Comparison of ENCODE assay signal across 9 cellular contexts in genomic region chr22:41300661-41301060, GRCh38. TPM values are rescaled to one million over a fixed set of nuclear protein-coding genes. Genes with fewer than 3 reads are reported as not detected.
DNase-seq lines count a peak whose midpoint lies in the region; ATAC-seq, FAIRE-seq and TF ChIP-seq lines count a peak whose summit lies in the region.
"Had no signal": no experiment of that assay in that cellular context is flagged by ENCODE, and none has a peak within 500 bp of the region (broad histone marks: within the 10 kb centered on the region; RNA-seq: fewer than 3 reads in every experiment).

No MANE protein-coding gene starts in this region.

- H4K20me1 ChIP-seq in astrocyte (ENCODE audit: insufficient read depth, low read length), result peaks cover 17% of the 10 kb centered on the region
- no peaks in the 10 kb centered on the region; the same call in 1 of the 2 replicates for H4K20me1 ChIP-seq in HepG2 (ENCODE audit: insufficient read depth, low read length)

- no peaks in the 10 kb centered on the region for H3K36me3 ChIP-seq in astrocyte (ENCODE audit: insufficient read depth, low read length)
- 0 out of 5 replicates have a peak, but pooled peaks cover 0 to 6% of the 10 kb centered on the region in 2 experiments for H3K36me3 ChIP-seq in HepG2 (replicated peaks in 1 of 2; ENCODE audit: control insufficient read depth in 1 of 2, insufficient read depth in 2 of 2, low read length in 2 of 2)
- peaks cover 4% of the 10 kb centered on the region for H3K36me3 ChIP-seq in thymus (ENCODE audit: control insufficient read depth, insufficient read depth)

- H3K27ac Mint-ChIP-seq in activated T-cell treated with anti-CD3 and anti-CD28 coated beads, Interleukin-2, amount 50 U/mL, for 72 hours, result peak overlapping the region; percentile 74
- peak overlapping the region; percentile 69 for H3K27ac Mint-ChIP-seq in astrocyte (ENCODE audit: unreplicated experiment)

- H3K9me3 ChIP-seq in astrocyte (ENCODE audit: insufficient read depth, low read depth, low read length) (no peaks in the 10 kb centered on the region), HepG2 (ENCODE audit: low read length) (no peaks in the 10 kb centered on the region), thymus (ENCODE audit: control insufficient read depth) (no peaks in the 10 kb centered on the region)

- H3K9me3 Mint-ChIP-seq in activated T-cell treated with anti-CD3 and anti-CD28 coated beads, Interleukin-2, amount 50 U/mL, for 72 hours, result no peaks in the 10 kb centered on the region
- no peaks in the 10 kb centered on the region for H3K9me3 Mint-ChIP-seq in astrocyte (ENCODE audit: unreplicated experiment)

- TF ChIP-seq POLR2A in HepG2 (IDR thresholded peaks at IDR 0.05; ENCODE audit: insufficient read depth in 1 of 2, low read depth in 2 of 2, low read length in 2 of 2), result no peak

- in situ Hi-C loops in HepG2 (cut with HindIII; ENCODE audit: extremely low pct_ligation_motif_present, low pct_unique_long_range_greater_than_20kb), result no loop called here

- H3K27me3 ChIP-seq in astrocyte (ENCODE audit: insufficient read depth, low read length), result no peaks in the 10 kb centered on the region
- H3K27me3 ChIP-seq in HepG2 (ENCODE audit: control insufficient read depth in 1 of 2, insufficient read depth in 2 of 2, low read length in 2 of 2), result no peaks in the 10 kb centered on the region
- H3K27me3 ChIP-seq in thymus (ENCODE audit: control insufficient read depth, insufficient read depth), result no peaks in the 10 kb centered on the region

- no peak for TF ChIP-seq RAD21 in HepG2 (CRISPR knock-in tag; IDR thresholded peaks at IDR 0.05)

- TF ChIP-seq CTCF in astrocyte (IDR thresholded peaks at IDR 0.05; ENCODE audit: insufficient read depth, low read depth, low read length), result no peak
- TF ChIP-seq CTCF in HepG2 (CRISPR knock-in tag; IDR thresholded peaks at IDR 0.05), result no peak

- DNase-seq in activated T-cell treated with anti-CD3 and anti-CD28 coated beads, Interleukin-2, amount 50 U/mL, for 72 hours, result no peak
- no peak for DNase-seq in activated T-cell treated with anti-CD3 and anti-CD28 coated beads, Interleukin-2, amount 50 U/mL, for 1 hour
- no peak for DNase-seq in astrocyte (ENCODE audit: low read depth)
- DNase-seq in HepG2 (ENCODE audit: low spot score), result no peak
- no peak for DNase-seq in left lobe of liver (ENCODE audit: low spot score)
- DNase-seq in activated CD4-positive, alpha-beta T cell treated with anti-CD3 and anti-CD28 coated beads, Interleukin-2, amount 50 U/mL, for 1 hour, result no peak

- H3K27me3 Mint-ChIP-seq in activated T-cell treated with anti-CD3 and anti-CD28 coated beads, Interleukin-2, amount 50 U/mL, for 72 hours (ENCODE audit: low read depth), result no peaks in the 10 kb centered on the region
- no peaks in the 10 kb centered on the region for H3K27me3 Mint-ChIP-seq in astrocyte (ENCODE audit: low read depth, unreplicated experiment)

- H3K9ac ChIP-seq in astrocyte (ENCODE audit: low read length), result peak overlapping the region; percentile 97
- peak overlapping the region; percentile 93; the same call in 1 of the 2 replicates for H3K9ac ChIP-seq in HepG2 (ENCODE audit: insufficient read depth, low read depth, low read length)

- peaks cover 0 to 1% of the 10 kb centered on the region in 2 donors for H3K36me3 Mint-ChIP-seq in activated T-cell treated with anti-CD3 and anti-CD28 coated beads, Interleukin-2, amount 50 U/mL, for 72 hours (ENCODE audit: insufficient read depth in 2 of 2)
- peaks cover 4% of the 10 kb centered on the region for H3K36me3 Mint-ChIP-seq in astrocyte (ENCODE audit: low read depth, unreplicated experiment)

- peak overlapping the region; percentile 30 for H2AFZ ChIP-seq in astrocyte (ENCODE audit: low read depth, low read length)
- H2AFZ ChIP-seq in HepG2 (ENCODE audit: low read length), result peak overlapping the region; percentile 65

- H3K4me1 Mint-ChIP-seq in activated T-cell treated with anti-CD3 and anti-CD28 coated beads, Interleukin-2, amount 50 U/mL, for 72 hours (ENCODE audit: low read depth), result peaks cover 34% of the 10 kb centered on the region
- H3K4me1 Mint-ChIP-seq in astrocyte (ENCODE audit: low read depth, unreplicated experiment), result peaks cover 17% of the 10 kb centered on the region

- TF ChIP-seq EP300 in HepG2 (IDR thresholded peaks at IDR 0.05; ENCODE audit: low read depth in 2 of 2, low read length in 2 of 2) (no peak), HepG2 (CRISPR knock-in tag; IDR thresholded peaks at IDR 0.05; ENCODE audit: borderline replicate concordance) (no peak)

- H3K27ac ChIP-seq in astrocyte (ENCODE audit: low read depth, low read length) (no peak overlapping the region), HepG2 (ENCODE audit: extremely low read length, insufficient read depth, low read length) (no peak overlapping the region), thymus (ENCODE audit: low read depth) (peak overlapping the region; percentile 42)

- H3K4me3 ChIP-seq in astrocyte (ENCODE audit: insufficient read depth, low read depth, low read length), result peak overlapping the region; percentile 86
- peak overlapping the region; percentile 88 to 98 (median 93) for H3K4me3 ChIP-seq in HepG2 (replicated peaks in 1 of 3; ENCODE audit: insufficient read depth in 1 of 3, low read depth in 2 of 3, low read length in 3 of 3)
- peak overlapping the region; percentile 97 for H3K4me3 ChIP-seq in thymus (ENCODE audit: low read length)

- BruUV-seq in HepG2 (replicated peaks; lab: Mats Ljungman, UMichigan), result no TSS peak

- H3K4me2 ChIP-seq in astrocyte (ENCODE audit: low read length), result peak overlapping the region; percentile 87
- peak overlapping the region; percentile 93 for H3K4me2 ChIP-seq in HepG2 (ENCODE audit: low read depth, low read length)

- H3K79me2 ChIP-seq in astrocyte (ENCODE audit: insufficient read depth, low read length), result peaks cover 51% of the 10 kb centered on the region
- H3K79me2 ChIP-seq in HepG2 (ENCODE audit: insufficient read depth, low read length), result peaks cover 41% of the 10 kb centered on the region

- no peak for FAIRE-seq in astrocyte (lab: Jason Lieb, UNC)
- FAIRE-seq in HepG2 (lab: Jason Lieb, UNC), result no peak
- FAIRE-seq: frontal cortex had no signal

- peaks cover 17% of the 10 kb centered on the region for H3K4me1 ChIP-seq in astrocyte (ENCODE audit: insufficient read depth, low read length)
- H3K4me1 ChIP-seq in HepG2 (ENCODE audit: insufficient read depth, low read length), result peaks cover 55% of the 10 kb centered on the region
- peaks cover 12% of the 10 kb centered on the region for H3K4me1 ChIP-seq in thymus (ENCODE audit: control insufficient read depth, insufficient read depth, low read length)

- no peak for ATAC-seq in activated T-cell treated with anti-CD3 and anti-CD28 coated beads, Interleukin-2, amount 50 U/mL, for 72 hours (replicated peaks in 1 of 2)
- no peak for ATAC-seq in HepG2
- ATAC-seq in left lobe of liver, result no peak
- no peak for ATAC-seq in HG02798 (IDR thresholded peaks at IDR 0.05; ENCODE audit: poor library complexity, unreplicated experiment)

- H3K4me3 Mint-ChIP-seq in activated T-cell treated with anti-CD3 and anti-CD28 coated beads, Interleukin-2, amount 50 U/mL, for 72 hours, result peak overlapping the region; percentile 77 to 80
- H3K4me3 Mint-ChIP-seq in astrocyte (ENCODE audit: unreplicated experiment), result peak overlapping the region; percentile 85

- CTCF ChIA-PET in HepG2 (lab: Yijun Ruan, JAX; ENCODE audit: low intra/inter-chr PET ratio, low total read pairs), result no interaction called here

- WGBS in HepG2 (ENCODE audit: low lambda C conversion rate), result 65% methylated on average over 7 of the region's 7 CpGs
- WGBS in thymus, result 66% methylated on average over 7 of the region's 7 CpGs

- intact Hi-C loops in HepG2 (cut with micrococcal nuclease; ENCODE audit: unreplicated experiment), result loop anchor here (1.0 to 10.0 kb wide), 2 partner anchors 14 to 64 kb away; partner anchors contain the start of gene RANGAP1

- POLR2A ChIA-PET in HepG2 (lab: Yijun Ruan, JAX), result interaction anchor here (3.6 to 6.7 kb wide), 2 partner anchors 14 to 80 kb away, joined by 21 to 47 read pairs; partner anchors contain the start of genes RANGAP1 and TEF

RNA-seq across cellular contexts. Expression of gene ZC3H7B, which starts 0.7 kb away (rescaled TPM):
- total RNA-seq in activated T-cell treated with anti-CD3 and anti-CD28 coated beads, Interleukin-2, amount 50 U/mL, for 72 hours, result 10 to 100 TPM; 46.1 to 52.4 TPM
- 66.6 and 66.7 TPM in 2 replicates for total RNA-seq in astrocyte
- 30.6 and 37.2 TPM in 2 replicates for total RNA-seq in HepG2 (2016; rRNA removed; fragmentation: Illumina TruSeq; extraction: Trizol)
- total RNA-seq in HepG2 (2016; cell fraction: cytosol; rRNA removed; fragmentation: Illumina TruSeq; extraction: Trizol; ENCODE audit: low read depth), result 3.6 and 4.3 TPM in 2 replicates
- 25.9 and 37.4 TPM in 2 replicates for total RNA-seq in HepG2 (2016; cell fraction: insoluble cytoplasmic fraction; rRNA removed; fragmentation: Illumina TruSeq; extraction: Trizol)
- 19.5 and 20.9 TPM in 2 replicates for total RNA-seq in HepG2 (2016; cell fraction: membrane; rRNA removed; fragmentation: Illumina TruSeq; extraction: Trizol)
- total RNA-seq in HepG2 (2016; cell fraction: nucleus; rRNA removed; fragmentation: Illumina TruSeq; extraction: Trizol), result 24.4 and 29.2 TPM in 2 replicates
- 26.4 and 36.2 TPM in 2 replicates for polyA plus RNA-seq in HepG2 (2011; rRNA removed)
- polyA plus RNA-seq in HepG2 (2011; cell fraction: cytosol; rRNA removed), result 17.5 and 23.0 TPM in 2 replicates
- polyA plus RNA-seq in HepG2 (2011; cell fraction: nucleus; rRNA removed), result 61.9 and 71.8 TPM in 2 replicates
- polyA plus RNA-seq in HepG2 (2012), result 29.1 and 32.8 TPM in 2 replicates
- polyA plus RNA-seq in HepG2 (2016; cell fraction: cytosol; fragmentation: Illumina TruSeq; extraction: Trizol; ENCODE audit: low read depth), result 2.2 and 2.6 TPM in 2 replicates
- 29.8 and 37.7 TPM in 2 replicates for polyA plus RNA-seq in HepG2 (2016; cell fraction: insoluble cytoplasmic fraction; fragmentation: Illumina TruSeq; extraction: Trizol; ENCODE audit: low read depth)
- 11.2 and 13.2 TPM in 2 replicates for polyA plus RNA-seq in HepG2 (2016; cell fraction: membrane; fragmentation: Illumina TruSeq; extraction: Trizol; ENCODE audit: low read depth)
- 57.8 and 58.1 TPM in 2 replicates for polyA plus RNA-seq in HepG2 (2016; cell fraction: nucleus; fragmentation: Illumina TruSeq; extraction: Trizol; ENCODE audit: insufficient read depth, low read depth)
- 22.0 and 41.9 TPM in 2 replicates for polyA minus RNA-seq in HepG2 (2011; rRNA and poly(A)+ RNA removed; ENCODE audit: low replicate concordance)
- 19.4 and 19.8 TPM in 2 replicates for polyA minus RNA-seq in HepG2 (2011; cell fraction: cytosol; rRNA and poly(A)+ RNA removed)
- 14.5 and 18.0 TPM in 2 replicates for polyA minus RNA-seq in HepG2 (2011; cell fraction: nucleus; rRNA and poly(A)+ RNA removed)
- polyA plus RNA-seq in thymus, result 29.8 TPM
- total RNA-seq in left lobe of liver, result 53.8 TPM

RNA-seq across cellular contexts. Expression of gene RANGAP1, which starts 14.7 kb away (rescaled TPM):
- 100 to 1,000 TPM; 162 to 217 TPM for total RNA-seq in activated T-cell treated with anti-CD3 and anti-CD28 coated beads, Interleukin-2, amount 50 U/mL, for 72 hours
- total RNA-seq in astrocyte (68.4 and 77.8 TPM in 2 replicates), HepG2 (2016; rRNA removed; fragmentation: Illumina TruSeq; extraction: Trizol) (71.7 and 83.9 TPM in 2 replicates), left lobe of liver (34.7 TPM)
- 10.6 and 11.9 TPM in 2 replicates for total RNA-seq in HepG2 (2016; cell fraction: cytosol; rRNA removed; fragmentation: Illumina TruSeq; extraction: Trizol; ENCODE audit: low read depth)
- 66.9 and 83.1 TPM in 2 replicates for total RNA-seq in HepG2 (2016; cell fraction: insoluble cytoplasmic fraction; rRNA removed; fragmentation: Illumina TruSeq; extraction: Trizol)
- 28.4 and 30.2 TPM in 2 replicates for total RNA-seq in HepG2 (2016; cell fraction: membrane; rRNA removed; fragmentation: Illumina TruSeq; extraction: Trizol)
- total RNA-seq in HepG2 (2016; cell fraction: nucleus; rRNA removed; fragmentation: Illumina TruSeq; extraction: Trizol), result 45.7 and 49.7 TPM in 2 replicates
- polyA plus RNA-seq in HepG2 (2011; rRNA removed) (51.8 and 53.8 TPM in 2 replicates), thymus (63.6 TPM)
- polyA plus RNA-seq in HepG2 (2011; cell fraction: cytosol; rRNA removed), result 40.4 and 58.2 TPM in 2 replicates
- polyA plus RNA-seq in HepG2 (2011; cell fraction: nucleus; rRNA removed), result 108 and 147 TPM in 2 replicates
- polyA plus RNA-seq in HepG2 (2012), result 34.5 and 50.8 TPM in 2 replicates
- 5.9 TPM in 2 replicates for polyA plus RNA-seq in HepG2 (2016; cell fraction: cytosol; fragmentation: Illumina TruSeq; extraction: Trizol; ENCODE audit: low read depth)
- polyA plus RNA-seq in HepG2 (2016; cell fraction: insoluble cytoplasmic fraction; fragmentation: Illumina TruSeq; extraction: Trizol; ENCODE audit: low read depth), result 56.5 and 66.2 TPM in 2 replicates
- 13.7 and 14.7 TPM in 2 replicates for polyA plus RNA-seq in HepG2 (2016; cell fraction: membrane; fragmentation: Illumina TruSeq; extraction: Trizol; ENCODE audit: low read depth)
- 86.6 and 97.6 TPM in 2 replicates for polyA plus RNA-seq in HepG2 (2016; cell fraction: nucleus; fragmentation: Illumina TruSeq; extraction: Trizol; ENCODE audit: insufficient read depth, low read depth)
- polyA minus RNA-seq in HepG2 (2011; rRNA and poly(A)+ RNA removed; ENCODE audit: low replicate concordance), result 97.7 and 166 TPM in 2 replicates
- polyA minus RNA-seq in HepG2 (2011; cell fraction: cytosol; rRNA and poly(A)+ RNA removed), result 35.8 and 36.2 TPM in 2 replicates
- polyA minus RNA-seq in HepG2 (2011; cell fraction: nucleus; rRNA and poly(A)+ RNA removed), result 23.8 and 25.0 TPM in 2 replicates

RNA-seq across cellular contexts. Expression of gene CHADL, which starts 59.9 kb away (rescaled TPM):
- total RNA-seq in activated T-cell treated with anti-CD3 and anti-CD28 coated beads, Interleukin-2, amount 50 U/mL, for 72 hours, result 1 to 10 TPM in 1 of 2 donors, under 1 TPM in 1; 0.55 to 1.4 TPM
- 0.23 and 0.34 TPM in 2 replicates for total RNA-seq in astrocyte
- total RNA-seq in HepG2 (2016; rRNA removed; fragmentation: Illumina TruSeq; extraction: Trizol), result 2.9 and 8.1 TPM in 2 replicates
- 0.88 and 1.3 TPM in 2 replicates for total RNA-seq in HepG2 (2016; cell fraction: cytosol; rRNA removed; fragmentation: Illumina TruSeq; extraction: Trizol; ENCODE audit: low read depth)
- total RNA-seq in HepG2 (2016; cell fraction: insoluble cytoplasmic fraction; rRNA removed; fragmentation: Illumina TruSeq; extraction: Trizol), result 2.9 and 8.3 TPM in 2 replicates
- total RNA-seq in HepG2 (2016; cell fraction: membrane; rRNA removed; fragmentation: Illumina TruSeq; extraction: Trizol), result 1.6 and 1.8 TPM in 2 replicates
- total RNA-seq in HepG2 (2016; cell fraction: nucleus; rRNA removed; fragmentation: Illumina TruSeq; extraction: Trizol), result 6.1 TPM in 2 replicates
- polyA plus RNA-seq in HepG2 (2011; rRNA removed), result 2.8 and 6.1 TPM in 2 replicates
- polyA plus RNA-seq in HepG2 (2011; cell fraction: cytosol; rRNA removed), result 2.6 and 5.3 TPM in 2 replicates
- polyA plus RNA-seq in HepG2 (2011; cell fraction: nucleus; rRNA removed), result 7.4 and 7.5 TPM in 2 replicates
- 1.9 and 2.5 TPM in 2 replicates for polyA plus RNA-seq in HepG2 (2012)
- polyA plus RNA-seq in HepG2 (2016; cell fraction: cytosol; fragmentation: Illumina TruSeq; extraction: Trizol; ENCODE audit: low read depth), result 0.71 and 1.1 TPM in 2 replicates
- 2.5 and 3.1 TPM in 2 replicates for polyA plus RNA-seq in HepG2 (2016; cell fraction: insoluble cytoplasmic fraction; fragmentation: Illumina TruSeq; extraction: Trizol; ENCODE audit: low read depth)
- polyA plus RNA-seq in HepG2 (2016; cell fraction: membrane; fragmentation: Illumina TruSeq; extraction: Trizol; ENCODE audit: low read depth), result 0.88 and 1.5 TPM in 2 replicates
- polyA plus RNA-seq in HepG2 (2016; cell fraction: nucleus; fragmentation: Illumina TruSeq; extraction: Trizol; ENCODE audit: insufficient read depth, low read depth), result 9.0 and 10.9 TPM in 2 replicates
- polyA minus RNA-seq in HepG2 (2011; rRNA and poly(A)+ RNA removed; ENCODE audit: low replicate concordance), result 0.07 and 3.2 TPM in 2 replicates
- 2.1 and 2.4 TPM in 2 replicates for polyA minus RNA-seq in HepG2 (2011; cell fraction: cytosol; rRNA and poly(A)+ RNA removed)
- 2.6 and 3.9 TPM in 2 replicates for polyA minus RNA-seq in HepG2 (2011; cell fraction: nucleus; rRNA and poly(A)+ RNA removed)
- 3.4 TPM for polyA plus RNA-seq in thymus
- total RNA-seq in left lobe of liver, result 2.5 TPM
